In the genomic region with DNA sequence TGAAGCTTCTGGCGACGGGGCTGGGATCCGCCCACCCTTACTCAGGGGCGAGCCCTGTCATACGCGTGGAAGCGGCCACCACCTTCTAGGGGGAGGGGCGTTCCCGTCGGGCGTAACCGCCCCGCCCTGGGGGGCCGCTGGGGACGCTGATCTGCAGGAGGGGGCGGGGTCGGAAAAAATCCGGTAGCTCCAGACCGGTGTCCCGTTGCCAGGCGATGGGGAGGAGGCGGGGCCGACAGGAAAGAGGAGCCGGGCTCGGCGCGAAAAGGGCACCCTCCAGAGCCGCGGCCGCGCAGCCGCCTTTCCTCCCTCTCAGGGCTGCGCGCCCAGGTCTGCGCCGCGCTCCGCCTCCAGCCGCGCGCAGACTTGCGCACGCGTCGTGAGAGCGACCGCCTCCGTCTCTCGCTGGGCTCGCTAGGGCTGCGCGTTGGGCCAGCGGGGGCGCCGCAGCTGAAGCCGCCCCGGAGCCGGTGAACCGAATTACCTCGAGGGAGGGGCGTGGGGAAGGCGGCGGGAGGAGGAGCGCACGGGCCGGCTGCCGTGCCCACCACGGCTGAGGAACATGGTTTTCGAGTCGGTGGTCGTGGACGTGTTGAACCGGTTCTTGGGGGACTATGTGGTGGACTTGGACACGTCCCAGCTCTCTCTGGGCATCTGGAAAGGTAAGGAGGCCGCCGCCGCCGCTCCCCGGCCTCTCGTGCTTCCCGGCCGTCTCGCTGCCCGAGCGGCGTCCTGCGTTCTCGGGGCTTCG, we compare ENCODE assay signal across 8 cellular contexts. TPM values are rescaled to one million over a fixed set of nuclear protein-coding genes. Genes with fewer than 3 reads are reported as not detected.
A peak's percentile ranks its signal among the peaks of the same experiment; 100 is the strongest.
DNase-seq lines count a peak whose midpoint lies in the region; ATAC-seq and TF ChIP-seq lines count a peak whose summit lies in the region.

VPS13A (plus strand) TSS at position 392 of the 751 bp plus-strand sequence; CDS start at position 563, 171 bp downstream.

- H3K4me1 Mint-ChIP-seq in activated CD4-positive, alpha-beta T cell treated with anti-CD3 and anti-CD28 coated beads for 36 hours: peaks cover 23% of the 10 kb centered on the region

- H3K27ac ChIP-seq in coronary artery: peak within 1 kb of the TSS; percentile 73 to 97

- no peaks in the 10 kb centered on the region for H3K27me3 ChIP-seq in BJ (ENCODE audit: control insufficient read depth, insufficient read depth, low read length)

- DNase-seq in BJ (ENCODE audit: low read depth) (peak; percentile 56), GM19238 (ENCODE audit: insufficient read length, low spot score) (peak; percentile 77), NCI-H510A treated with DMSO at 0.1 percent for 48 hours (lab: John Stamatoyannopoulos, UW) (peak; percentile 94), coronary artery (ENCODE audit: low spot score) (peak; percentile 97), left colon (peak; percentile 95 to 96)
- peak; percentile 98 for DNase-seq in activated CD4-positive, alpha-beta T cell treated with anti-CD3 and anti-CD28 coated beads for 36 hours
- DNase-seq in stimulated activated CD4-positive, alpha-beta T cell treated with anti-CD3 and anti-CD28 coated beads, Interleukin-2, amount 100 ng/mL, for 24 hours: peak; percentile 97

- POLR2A ChIA-PET in BJ (lab: Charles Lee): no interaction called here
- POLR2A ChIA-PET in activated CD4-positive, alpha-beta T cell treated with anti-CD3 and anti-CD28 coated beads for 36 hours (lab: Charles Lee): interaction anchor here (0.5 to 1.0 kb wide), 3 partner anchors 9 to 840 kb away, joined by 3 read pairs; no protein-coding TSS in a partner anchor

- H3K27me3 Mint-ChIP-seq in activated CD4-positive, alpha-beta T cell treated with anti-CD3 and anti-CD28 coated beads for 36 hours: no peaks in the 10 kb centered on the region

- ATAC-seq in HG03442 (IDR thresholded peaks at IDR 0.05; ENCODE audit: unreplicated experiment) (peak; percentile 80), left colon (peak; percentile 88)
- peak; percentile 92 for ATAC-seq in activated CD4-positive, alpha-beta T cell treated with anti-CD3 and anti-CD28 coated beads for 36 hours

- CTCF ChIA-PET in BJ (lab: Yijun Ruan, JAX): interaction anchor here (0.6 to 2.5 kb wide), 5 partner anchors 10 to 280 kb away, joined by 3 to 22 read pairs (median 3); no protein-coding TSS in a partner anchor
- CTCF ChIA-PET in activated CD4-positive, alpha-beta T cell treated with anti-CD3 and anti-CD28 coated beads for 36 hours (lab: Charles Lee): interaction anchor here (1.2 to 1.3 kb wide), 2 partner anchors 10 to 13 kb away, joined by 4 to 11 read pairs; no protein-coding TSS in a partner anchor

- peaks cover 5% of the 10 kb centered on the region for H3K36me3 Mint-ChIP-seq in activated CD4-positive, alpha-beta T cell treated with anti-CD3 and anti-CD28 coated beads for 36 hours (ENCODE audit: low read depth)

- no peaks in the 10 kb centered on the region for H3K9me3 Mint-ChIP-seq in activated CD4-positive, alpha-beta T cell treated with anti-CD3 and anti-CD28 coated beads for 36 hours (ENCODE audit: low read depth)

- H3K27ac Mint-ChIP-seq in activated CD4-positive, alpha-beta T cell treated with anti-CD3 and anti-CD28 coated beads for 36 hours: peak within 1 kb of the TSS; percentile 93

- H3K36me3 ChIP-seq in BJ (ENCODE audit: control insufficient read depth, insufficient read depth, low read length): no peaks in the 10 kb centered on the region

- intact Hi-C loops in activated CD4-positive, alpha-beta T cell treated with anti-CD3 and anti-CD28 coated beads for 36 hours (cut with DNase I, micrococcal nuclease): loop anchor here (1.0 to 10.0 kb wide), 13 partner anchors 10 to 1120 kb away; partner anchors contain the start of genes PSAT1 (in 2 of the 2), RFK (in 2 of the 2), CEP78 (in 1 of the 2) and GCNT1 (in 1 of the 2)
- intact Hi-C loops in left colon (cut with DNase I, micrococcal nuclease): no loop called here

- H3K4me3 ChIP-seq in BJ (ENCODE audit: low read depth, low read length) (peak within 1 kb of the TSS; percentile 90), coronary artery (peak within 1 kb of the TSS; percentile 98)

- peak within 1 kb of the TSS; percentile 97 for H3K4me3 Mint-ChIP-seq in activated CD4-positive, alpha-beta T cell treated with anti-CD3 and anti-CD28 coated beads for 36 hours

- TF ChIP-seq CTCF in BJ (IDR thresholded peaks at IDR 0.05; ENCODE audit: insufficient read depth, low read depth, low read length) (peak; percentile 31), coronary artery (IDR thresholded peaks at IDR 0.05) (no peak)

RNA-seq across cellular contexts. Expression of gene VPS13A, which starts in this region (rescaled TPM):
- 7.5 and 15.9 TPM in 2 replicates for polyA plus RNA-seq in BJ (2011; rRNA removed)
- polyA minus RNA-seq in BJ (2011; rRNA and poly(A)+ RNA removed): 18.0 and 20.8 TPM in 2 replicates
- total RNA-seq in activated CD4-positive, alpha-beta T cell treated with anti-CD3 and anti-CD28 coated beads for 36 hours: 10 to 100 TPM; 33.3 to 33.6 TPM
- 10 to 100 TPM; 54.1 to 58.4 TPM for total RNA-seq in left colon

Comparison
In these comparisons a context has a peak if more than half of its experiments do, and no peak if none do; other contexts are left out.
1. Peak in every context shown above with its lines: DNase-seq, ATAC-seq, H3K4me3 ChIP-seq and H3K27ac ChIP-seq.
2. intact Hi-C loops: an anchor here in activated CD4-positive, alpha-beta T cell treated with anti-CD3 and anti-CD28 coated beads for 36 hours (1.0 to 10.0 kb wide); none called in left colon.